ENCODE assay signal across 18 cellular contexts in genomic region chr3:40597441-40597840, GRCh38.
DNase-seq lines count a peak whose midpoint lies in the region; ATAC-seq and TF ChIP-seq lines count a peak whose summit lies in the region.
"Had no signal": no experiment of that assay in that cellular context is flagged by ENCODE, and none has a peak within 500 bp of the region (broad histone marks: within the 10 kb centered on the region; RNA-seq: fewer than 3 reads in every experiment).

No MANE protein-coding gene starts in this region.

- no peak overlapping the region for H2BK120ac ChIP-seq in mesendoderm (ENCODE audit: low read depth, low read length)

- H3F3A ChIP-seq in GM23248 (ENCODE audit: insufficient read depth): no peaks in the 10 kb centered on the region

- H3K4me2 ChIP-seq in GM23248 (ENCODE audit: unreplicated experiment) (no peak overlapping the region), mesendoderm (ENCODE audit: low read length) (no peak overlapping the region)
- H3K4me2 ChIP-seq: hepatocyte had no signal

- no peak overlapping the region for H4K5ac ChIP-seq in mesendoderm (ENCODE audit: low read length)

- H3K79me2 ChIP-seq in GM23248 (ENCODE audit: insufficient read depth) (no peaks in the 10 kb centered on the region), mesendoderm (ENCODE audit: control insufficient read depth, insufficient read depth, low read length) (no peaks in the 10 kb centered on the region)
- H3K79me2 ChIP-seq: hepatocyte had no signal

- H3K36me3 ChIP-seq in GM23248 (ENCODE audit: low read depth): no peaks in the 10 kb centered on the region
- H3K36me3 ChIP-seq in mesendoderm (ENCODE audit: control insufficient read depth, insufficient read depth, low read length): no peaks in the 10 kb centered on the region
- H3K36me3 ChIP-seq: BE2C, stomach had no signal

- ATAC-seq in HG02588 (IDR thresholded peaks at IDR 0.05; ENCODE audit: unreplicated experiment): no peak
- ATAC-seq in GM19455 (IDR thresholded peaks at IDR 0.05; ENCODE audit: unreplicated experiment): no peak
- ATAC-seq: activated CD4-positive, CD25-positive, alpha-beta regulatory T cell treated with anti-CD3 and anti-CD28 coated beads, Interleukin-2, amount 50 U/mL, for 24 hours; body of pancreas; natural killer cell had no signal

- no peak for TF ChIP-seq CTCF in astrocyte of the spinal cord (IDR thresholded peaks at IDR 0.05; ENCODE audit: low read depth, low read length)

- H4K20me1 ChIP-seq in GM23248 (ENCODE audit: insufficient read depth): no peaks in the 10 kb centered on the region

- H3K18ac ChIP-seq in mesendoderm (ENCODE audit: low read length): no peak overlapping the region

- H2AFZ ChIP-seq in GM23248: no peak overlapping the region
- H2AFZ ChIP-seq: hepatocyte had no signal

- WGBS in GM23248 (ENCODE audit: low coverage in 1 of 2, low lambda C conversion rate in 2 of 2, missing lambda C conversion rate in 2 of 2), 2 experiments: 63 to 65% methylated on average over 3 of the region's 3 CpGs
- WGBS in mesendoderm (ENCODE audit: extremely low coverage, insufficient coverage, low lambda C conversion rate): no CpG with 5 or more reads among the region's 3 CpGs

- no peak overlapping the region for H3K56ac ChIP-seq in mesendoderm (ENCODE audit: low read length)

- in situ Hi-C loops in GM23248 (cut with MboI) (loop anchor here (25.0 kb wide), 2 partner anchors 260 to 1115 kb away; no protein-coding TSS in a partner anchor), astrocyte of the spinal cord (cut with HindIII; ENCODE audit: low sequenced_read_pairs) (loop anchor here (25.0 kb wide), 2 partner anchors 640 to 1090 kb away; no protein-coding TSS in a partner anchor)

- DNase-seq in GM23248: peak; percentile 50
- peak; percentile 68 for DNase-seq in NCI-H226
- peak; percentile 49 for DNase-seq in astrocyte of the spinal cord (ENCODE audit: low read depth, low spot score)
- peak; percentile 8 for DNase-seq in mesendoderm
- DNase-seq in NCI-H1436 treated with DMSO at 0.1 percent for 48 hours (lab: John Stamatoyannopoulos, UW): no peak
- DNase-seq: BE2C; body of pancreas; COR-L47; GOT3; natural killer cell; NCI-H1436; NCI-H774; stimulated activated CD4-positive, alpha-beta T cell treated with anti-CD3 and anti-CD28 coated beads, Interleukin-2, amount 100 ng/mL, for 24 hours; stomach had no signal

- H3K4me1 ChIP-seq in GM23248 (ENCODE audit: insufficient read depth) (peaks cover 11% of the 10 kb centered on the region), mesendoderm (ENCODE audit: control insufficient read depth, low read depth, low read length) (no peaks in the 10 kb centered on the region)
- H3K4me1 ChIP-seq: BE2C, body of pancreas, stomach had no signal

- H2BK15ac ChIP-seq in mesendoderm (replicated peaks; ENCODE audit: low read depth): no peak overlapping the region

- H3K27ac ChIP-seq in GM23248 (no peak overlapping the region), mesendoderm (ENCODE audit: low read depth, low read length) (no peak overlapping the region)
- H3K27ac ChIP-seq: body of pancreas, hepatocyte, stomach had no signal

- H2AK5ac ChIP-seq in mesendoderm (ENCODE audit: low read length): no peak overlapping the region

- H2BK5ac ChIP-seq in mesendoderm (ENCODE audit: low read length): no peak overlapping the region

- no peaks in the 10 kb centered on the region for H3K79me1 ChIP-seq in mesendoderm (ENCODE audit: low read length)

- H3K9me3 ChIP-seq in GM23248 (ENCODE audit: low read depth): no peaks in the 10 kb centered on the region
- H3K9me3 ChIP-seq: BE2C, body of pancreas had no signal

- H3K4me3 ChIP-seq in GM23248 (no peak overlapping the region), astrocyte of the spinal cord (ENCODE audit: low read depth, low read length) (no peak overlapping the region), mesendoderm (ENCODE audit: low read length) (no peak overlapping the region)
- H3K4me3 ChIP-seq: body of pancreas, hepatocyte, stomach had no signal

- no peak overlapping the region for H3K23ac ChIP-seq in mesendoderm (ENCODE audit: low read length)

- no peak overlapping the region for H4K8ac ChIP-seq in mesendoderm (ENCODE audit: low read depth, low read length)

- H3K27me3 ChIP-seq in GM23248 (replicated peaks; ENCODE audit: insufficient read depth) (peaks cover 10% of the 10 kb centered on the region; the same call in 1 of the 2 replicates), mesendoderm (ENCODE audit: insufficient read depth, low read length, poor library complexity) (no peaks in the 10 kb centered on the region)
- H3K27me3 ChIP-seq: BE2C, body of pancreas, hepatocyte, stomach had no signal

- H3K9me2 ChIP-seq in GM23248 (ENCODE audit: insufficient read depth): no peaks in the 10 kb centered on the region

- no peak overlapping the region for H3K4ac ChIP-seq in mesendoderm (ENCODE audit: low read depth, low read length)

- H3K9ac ChIP-seq in GM23248 (no peak overlapping the region), mesendoderm (ENCODE audit: low read length) (no peak overlapping the region)
